In genomic region chr4:176945314-176945713, GRCh38 we compare ENCODE assay signal across 1 cellular context.
TF ChIP-seq lines count a peak whose summit lies in the region.

No MANE protein-coding gene starts in this region.

TF ChIP-seq in IMR-90, 13 proteins besides CTCF, POLR2A, EP300 and RAD21:
- no peak for TF ChIP-seq MAZ (IDR thresholded peaks at IDR 0.05; ENCODE audit: borderline replicate concordance, low read depth, low read length)
- no peak for TF ChIP-seq BHLHE40 (IDR thresholded peaks at IDR 0.05; ENCODE audit: low read depth, low read length)
- no peak for TF ChIP-seq CHD1 (IDR thresholded peaks at IDR 0.05; ENCODE audit: low read depth, low read length)
- TF ChIP-seq FOS (IDR thresholded peaks at IDR 0.05; ENCODE audit: low read depth, low read length) = no peak
- no peak for TF ChIP-seq RCOR1 (IDR thresholded peaks at IDR 0.05; ENCODE audit: insufficient replicate concordance, low read length)
- TF ChIP-seq USF2 (IDR thresholded peaks at IDR 0.05; ENCODE audit: low read depth, low read length) = no peak
- TF ChIP-seq RFX5 (IDR thresholded peaks at IDR 0.05; ENCODE audit: low read depth, low read length) = no peak
- TF ChIP-seq MXI1 (IDR thresholded peaks at IDR 0.05; ENCODE audit: borderline replicate concordance, low read depth, low read length) = no peak
- no peak for TF ChIP-seq SMC3 (IDR thresholded peaks at IDR 0.05; ENCODE audit: low read depth, low read length)
- no peak for TF ChIP-seq NFE2L2 (IDR thresholded peaks at IDR 0.05; ENCODE audit: low read depth, low read length)
- no peak for TF ChIP-seq MAFK (IDR thresholded peaks at IDR 0.05; ENCODE audit: low read depth, low read length)
- no peak for TF ChIP-seq CEBPB (IDR thresholded peaks at IDR 0.05; ENCODE audit: low read depth, low read length)
- no peak for TF ChIP-seq ELK1 (IDR thresholded peaks at IDR 0.05; ENCODE audit: borderline replicate concordance, low read depth, low read length)
